Comparison of ENCODE assay signal across 11 cellular contexts in the genomic region with DNA sequence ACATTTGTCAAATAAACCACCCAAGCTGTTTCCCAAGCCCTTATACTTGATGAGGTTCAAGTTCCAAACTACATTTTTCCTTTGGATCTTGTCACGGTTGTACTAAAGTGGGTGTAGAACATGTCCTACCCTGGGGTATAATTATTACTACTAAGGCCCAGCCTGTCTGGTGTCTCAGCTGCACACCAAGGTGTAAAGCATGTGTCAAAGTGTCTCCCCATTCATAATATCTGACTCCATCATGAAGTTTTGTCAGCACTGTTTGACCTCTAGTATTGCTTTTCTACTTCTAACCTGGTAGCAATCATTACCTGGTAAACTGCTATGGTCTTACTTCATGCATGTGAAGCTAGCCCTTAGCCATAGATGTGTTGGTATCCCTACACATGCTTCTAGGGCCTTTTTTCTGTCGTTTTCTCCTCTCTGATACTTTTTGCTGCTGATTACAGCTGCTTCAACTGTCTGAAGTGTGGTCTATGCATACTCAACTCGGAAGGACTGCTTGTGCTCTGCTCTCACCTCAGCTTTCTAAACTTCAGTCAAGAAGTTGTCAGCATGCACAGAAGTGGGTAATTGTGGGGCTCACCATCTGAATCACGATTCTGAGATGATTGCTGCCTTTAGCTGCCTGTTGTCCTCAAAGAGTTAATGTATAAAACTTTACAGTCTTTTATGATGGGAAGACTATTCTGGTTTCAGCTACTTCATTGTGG.
DNase-seq lines count a peak whose midpoint lies in the region; ATAC-seq, FAIRE-seq and TF ChIP-seq lines count a peak whose summit lies in the region.
"Had no signal": no experiment of that assay in that cellular context is flagged by ENCODE, and none has a peak within 500 bp of the region (broad histone marks: within the 10 kb centered on the region; RNA-seq: fewer than 3 reads in every experiment).

No MANE protein-coding gene starts in this region.

- no peak overlapping the region for H3K23ac ChIP-seq in H1 (ENCODE audit: insufficient read length)

- no peak overlapping the region for H3K56ac ChIP-seq in H1 (replicated peaks; ENCODE audit: insufficient read length, low read depth, low read length)

- H2BK15ac ChIP-seq in H1 (ENCODE audit: low read length), result no peak overlapping the region; the same call in 1 of the 2 replicates

- 86% methylated on average over 4 of the region's 4 CpGs; no CpG with 5 or more reads in 1 of the 2 experiments for WGBS in H1 (ENCODE audit: extremely low coverage in 1 of 2, insufficient coverage in 1 of 2, insufficient read length in 1 of 2, insufficient replicate concordance in 2 of 2, low coverage in 1 of 2, low lambda C conversion rate in 2 of 2, missing lambda C conversion rate in 1 of 2), 2 experiments
- 65% methylated on average over 4 of the region's 4 CpGs for WGBS in smooth muscle cell (ENCODE audit: low lambda C conversion rate)

- no peak overlapping the region for H4K5ac ChIP-seq in H1 (ENCODE audit: insufficient read length, low read depth, low read length)

- TF ChIP-seq EP300 in H1 (IDR thresholded peaks at IDR 0.05; ENCODE audit: borderline replicate concordance in 1 of 2, low read depth in 2 of 2, low read length in 2 of 2), result no peak

- H3K9me3 ChIP-seq in H1 (ENCODE audit: insufficient read depth in 2 of 2, low read depth in 1 of 2, low read length in 1 of 2) (no peaks in the 10 kb centered on the region), smooth muscle cell (replicated peaks; ENCODE audit: low read depth) (no peaks in the 10 kb centered on the region)

- no peak overlapping the region for H2AK5ac ChIP-seq in H1 (ENCODE audit: low read depth, low read length)

- intact Hi-C loops in head of caudate nucleus (cut with DNase I), result no loop called here

- H3K4me2 ChIP-seq in H1 (ENCODE audit: insufficient read depth in 1 of 2, low read depth in 2 of 2, low read length in 2 of 2) (no peak overlapping the region), smooth muscle cell (no peak overlapping the region)

- H3K14ac ChIP-seq in H1 (ENCODE audit: insufficient read length), result no peak overlapping the region

- peaks cover 0 to 2% (median 0%) of the 10 kb centered on the region in 4 experiments; a peak in 1 of 7 replicates for H3K27me3 ChIP-seq in H1 (replicated peaks in 1 of 4; ENCODE audit: control insufficient read depth in 3 of 4, extremely low read depth in 1 of 4, insufficient read depth in 3 of 4, low read length in 3 of 4)
- H3K27me3 ChIP-seq in smooth muscle cell (ENCODE audit: low read depth), result no peaks in the 10 kb centered on the region

- no peaks in the 10 kb centered on the region for H3K23me2 ChIP-seq in H1 (ENCODE audit: low read depth, low read length)

- CTCF ChIA-PET in H1 (lab: Charles Lee; ENCODE audit: partially characterized antibody), result interaction anchor here (0.8 to 1.0 kb wide), 2 partner anchors 16 to 52 kb away, joined by 3 to 4 read pairs; no protein-coding TSS in a partner anchor

- no peak for FAIRE-seq in H1 (lab: Jason Lieb, UNC)
- FAIRE-seq: HepG2 had no signal

- DNase-seq in H1 (ENCODE audit: low read depth in 1 of 2, low spot score in 2 of 2) (no peak), HCEC 1CT (no peak), CD1c-positive myeloid dendritic cell (ENCODE audit: extremely low spot score) (no peak), head of caudate nucleus (no peak), smooth muscle cell (lab: John Stamatoyannopoulos, UW; ENCODE audit: unreplicated experiment) (no peak)
- DNase-seq: kidney glomerular epithelial cell, NCI-H510A had no signal

- H3K4me3 ChIP-seq in H1 (ENCODE audit: extremely low read depth in 1 of 4, insufficient read depth in 2 of 4, low read depth in 3 of 4, low read length in 4 of 4) (no peak overlapping the region), smooth muscle cell (no peak overlapping the region)

- H3K79me2 ChIP-seq in H1 (ENCODE audit: control insufficient read depth in 1 of 2, insufficient read depth in 2 of 2, low read length in 2 of 2) (no peaks in the 10 kb centered on the region), smooth muscle cell (ENCODE audit: low read depth) (no peaks in the 10 kb centered on the region)

- TF ChIP-seq POLR2A in H1 (IDR thresholded peaks at IDR 0.05; ENCODE audit: control extremely low read depth in 1 of 2, low read depth in 2 of 2, low read length in 2 of 2), result no peak

- H3K27ac ChIP-seq in H1 (ENCODE audit: low read depth, low read length), result no peak overlapping the region
- H3K27ac ChIP-seq in smooth muscle cell (ENCODE audit: low read depth), result no peak overlapping the region

- H3K9ac ChIP-seq in H1 (replicated peaks in 1 of 4; ENCODE audit: extremely low read depth in 1 of 4, low read depth in 3 of 4, low read length in 3 of 4) (no peak overlapping the region), smooth muscle cell (ENCODE audit: low read depth) (no peak overlapping the region)

- H4K91ac ChIP-seq in H1 (replicated peaks; ENCODE audit: insufficient read length, low read length), result peak overlapping the region; percentile 11

- H2BK12ac ChIP-seq in H1 (ENCODE audit: low read depth, low read length), result peak overlapping the region; percentile 22; the same call in 1 of the 2 replicates

- no peak overlapping the region for H2BK5ac ChIP-seq in H1 (ENCODE audit: low read depth, low read length)

- no peaks in the 10 kb centered on the region for H4K20me1 ChIP-seq in H1 (replicated peaks in 1 of 2; ENCODE audit: control insufficient read depth in 1 of 2, insufficient read depth in 2 of 2, low read length in 2 of 2)
- H4K20me1 ChIP-seq in smooth muscle cell (ENCODE audit: low read depth), result no peaks in the 10 kb centered on the region

- no peak overlapping the region for H3K4ac ChIP-seq in H1 (replicated peaks; ENCODE audit: insufficient read length, low read depth, low read length)

- H3K79me1 ChIP-seq in H1 (ENCODE audit: low read depth, low read length), result no peaks in the 10 kb centered on the region

- H3K36me3 ChIP-seq in H1 (ENCODE audit: control insufficient read depth in 2 of 4, insufficient read depth in 4 of 4, low read length in 3 of 4) (no peaks in the 10 kb centered on the region), smooth muscle cell (ENCODE audit: low read depth) (no peaks in the 10 kb centered on the region)

- no peak overlapping the region for H4K8ac ChIP-seq in H1 (ENCODE audit: extremely low read depth, insufficient read depth, low read length)

- H2BK20ac ChIP-seq in H1 (ENCODE audit: low read length), result no peak overlapping the region

- peaks cover under 1% of the 10 kb centered on the region for H3F3A ChIP-seq in smooth muscle cell (ENCODE audit: low read depth)

- peak overlapping the region; percentile 86; the same call in 1 of the 2 replicates for H2AFZ ChIP-seq in H1 (ENCODE audit: low read length)
- H2AFZ ChIP-seq in smooth muscle cell (ENCODE audit: low read depth), result no peak overlapping the region

- TF ChIP-seq RAD21 in H1 (IDR thresholded peaks at IDR 0.05 in 1 of 2, conservative IDR thresholded peaks at IDR 0.05 in 1 of 2; ENCODE audit: low read depth in 2 of 2, low read length in 2 of 2), result no peak

- TF ChIP-seq CTCF in H1 (IDR thresholded peaks at IDR 0.05; ENCODE audit: control extremely low read depth in 1 of 3, insufficient read depth in 1 of 3, low read depth in 1 of 3, low read length in 3 of 3), result no peak
- no peak for TF ChIP-seq CTCF in smooth muscle cell (IDR thresholded peaks at IDR 0.05; ENCODE audit: borderline replicate concordance, insufficient read depth, poor library complexity, severe bottlenecking)

- ATAC-seq in GM18519 (IDR thresholded peaks at IDR 0.05; ENCODE audit: low FRiP score, unreplicated experiment), result peak; percentile 71
- ATAC-seq in GM21529 (IDR thresholded peaks at IDR 0.05; ENCODE audit: unreplicated experiment), result peak; percentile 58
- ATAC-seq in HG03520 (IDR thresholded peaks at IDR 0.05; ENCODE audit: unreplicated experiment), result peak; percentile 83
- ATAC-seq: HepG2 had no signal

- H2BK120ac ChIP-seq in H1 (replicated peaks; ENCODE audit: low read depth, low read length), result no peak overlapping the region

- POLR2A ChIA-PET in H1 (lab: Charles Lee; ENCODE audit: partially characterized antibody), result interaction anchor here (1.2 kb wide), 1 partner anchor 447 kb away, joined by 3 read pairs; no protein-coding TSS in a partner anchor

- peak overlapping the region; percentile 4; the same call in 1 of the 2 replicates for H3K18ac ChIP-seq in H1 (ENCODE audit: extremely low read depth, low read length)

- H3K4me1 ChIP-seq in H1 (replicated peaks in 1 of 4; ENCODE audit: control insufficient read depth in 3 of 4, insufficient read depth in 4 of 4, low read length in 3 of 4), result no peaks in the 10 kb centered on the region
- H3K4me1 ChIP-seq in smooth muscle cell (ENCODE audit: low read depth), result no peaks in the 10 kb centered on the region

TF ChIP-seq in H1, 55 proteins besides CTCF, POLR2A, EP300 and RAD21:
- no peak for TF ChIP-seq RBBP5 (IDR thresholded peaks at IDR 0.05; ENCODE audit: borderline replicate concordance, low read depth, low read length)
- TF ChIP-seq SIN3A (conservative IDR thresholded peaks at IDR 0.05 in 1 of 2, IDR thresholded peaks at IDR 0.05 in 1 of 2; ENCODE audit: low read depth in 1 of 2, low read length in 2 of 2), result no peak
- no peak for TF ChIP-seq CREB1 (IDR thresholded peaks at IDR 0.05)
- TF ChIP-seq SP2 (IDR thresholded peaks at IDR 0.05; ENCODE audit: low read length), result no peak
- no peak for TF ChIP-seq FOSL1 (IDR thresholded peaks at IDR 0.05; ENCODE audit: insufficient read depth, low read depth, low read length)
- TF ChIP-seq E2F6 (IDR thresholded peaks at IDR 0.05), result no peak
- no peak for TF ChIP-seq RXRA (IDR thresholded peaks at IDR 0.05; ENCODE audit: insufficient read depth, low read depth, low read length)
- TF ChIP-seq YY1 (IDR thresholded peaks at IDR 0.05; ENCODE audit: low read depth, low read length), result no peak
- TF ChIP-seq NRF1 (IDR thresholded peaks at IDR 0.05; ENCODE audit: low read depth, low read length), result no peak
- TF ChIP-seq MAFK (IDR thresholded peaks at IDR 0.05; ENCODE audit: low read depth, low read length), result no peak
- no peak for TF ChIP-seq KDM5A (IDR thresholded peaks at IDR 0.05; ENCODE audit: low read length)
- TF ChIP-seq JUN (IDR thresholded peaks at IDR 0.05; ENCODE audit: low read depth, low read length), result no peak
- no peak for TF ChIP-seq CBX5 (IDR thresholded peaks at IDR 0.05; ENCODE audit: low read depth, low read length)
- TF ChIP-seq BRCA1 (IDR thresholded peaks at IDR 0.05; ENCODE audit: low read depth, low read length), result no peak
- no peak for TF ChIP-seq KDM4A (IDR thresholded peaks at IDR 0.05; ENCODE audit: low read depth, low read length, severe bottlenecking)
